8 cellular contexts compared by ENCODE assay signal in the genomic region with DNA sequence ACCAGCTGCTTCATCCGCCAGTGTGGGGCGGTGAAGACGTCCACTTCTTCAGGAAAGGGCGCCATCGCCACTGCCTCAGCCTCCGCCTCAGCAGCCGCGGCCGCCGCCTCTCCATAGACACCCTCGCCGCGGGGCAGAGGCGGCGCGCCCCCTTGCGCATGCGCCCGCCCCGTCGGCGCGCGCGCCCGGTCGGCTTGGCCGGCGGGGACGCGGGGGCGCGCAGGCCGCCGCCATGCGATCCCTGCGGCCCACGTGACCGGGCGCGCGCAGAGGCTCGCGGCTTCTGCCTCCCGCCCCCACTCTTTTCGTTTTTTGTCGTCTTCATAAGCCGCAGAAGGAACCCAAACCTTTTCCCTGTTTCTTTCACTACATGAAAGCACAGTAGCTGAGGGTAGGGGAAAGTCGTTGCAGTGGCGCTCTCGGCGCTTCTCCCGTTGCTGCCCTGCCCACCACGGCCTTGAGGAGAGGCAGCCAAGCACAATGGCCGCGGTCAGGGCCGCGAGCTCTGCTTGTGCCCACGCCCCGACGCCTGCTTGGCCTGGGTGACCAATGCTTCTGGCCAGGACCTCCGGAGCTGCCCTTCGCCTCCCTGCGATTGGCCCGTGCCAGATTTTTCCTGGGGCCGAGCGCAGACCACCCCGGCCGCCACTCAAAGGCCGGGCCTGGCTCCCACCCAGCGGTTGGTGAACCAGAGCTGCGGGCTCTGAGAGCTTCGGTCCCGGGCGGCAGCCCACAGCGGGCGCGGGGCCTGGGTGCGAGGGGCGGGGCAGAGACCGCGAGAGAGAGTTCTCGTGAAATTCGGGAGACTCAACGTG. TPM values are rescaled to one million over a fixed set of nuclear protein-coding genes. Genes with fewer than 3 reads are reported as not detected.
A peak's percentile ranks its signal among the peaks of the same experiment; 100 is the strongest.
DNase-seq lines count a peak whose midpoint lies in the region; ATAC-seq and TF ChIP-seq lines count a peak whose summit lies in the region.

A gene with protein sequence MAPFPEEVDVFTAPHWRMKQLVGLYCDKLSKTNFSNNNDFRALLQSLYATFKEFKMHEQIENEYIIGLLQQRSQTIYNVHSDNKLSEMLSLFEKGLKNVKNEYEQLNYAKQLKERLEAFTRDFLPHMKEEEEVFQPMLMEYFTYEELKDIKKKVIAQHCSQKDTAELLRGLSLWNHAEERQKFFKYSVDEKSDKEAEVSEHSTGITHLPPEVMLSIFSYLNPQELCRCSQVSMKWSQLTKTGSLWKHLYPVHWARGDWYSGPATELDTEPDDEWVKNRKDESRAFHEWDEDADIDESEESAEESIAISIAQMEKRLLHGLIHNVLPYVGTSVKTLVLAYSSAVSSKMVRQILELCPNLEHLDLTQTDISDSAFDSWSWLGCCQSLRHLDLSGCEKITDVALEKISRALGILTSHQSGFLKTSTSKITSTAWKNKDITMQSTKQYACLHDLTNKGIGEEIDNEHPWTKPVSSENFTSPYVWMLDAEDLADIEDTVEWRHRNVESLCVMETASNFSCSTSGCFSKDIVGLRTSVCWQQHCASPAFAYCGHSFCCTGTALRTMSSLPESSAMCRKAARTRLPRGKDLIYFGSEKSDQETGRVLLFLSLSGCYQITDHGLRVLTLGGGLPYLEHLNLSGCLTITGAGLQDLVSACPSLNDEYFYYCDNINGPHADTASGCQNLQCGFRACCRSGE (minus strand): TSS at position 135 of the 815 bp plus-strand sequence. CDS start 70 bp downstream, at position 65.

- H4K20me1 ChIP-seq in DND-41 (ENCODE audit: insufficient read depth, low read length) (peaks cover 10% of the 10 kb centered on the region; the same call in 1 of the 2 replicates), neural cell (ENCODE audit: insufficient read depth) (no peaks in the 10 kb centered on the region)

- ATAC-seq in DND-41 (ENCODE audit: insufficient read depth, low read depth) (peak; percentile 65), GM21723 (IDR thresholded peaks at IDR 0.05; ENCODE audit: unreplicated experiment) (peak; percentile 67)

- no peaks in the 10 kb centered on the region for H3K9me2 ChIP-seq in neural cell (ENCODE audit: insufficient read depth, low read length)

- intact Hi-C loops in stomach (cut with DNase I; ENCODE audit: low total_unique reads) = no loop called here

- H3K36me3 ChIP-seq in DND-41 (ENCODE audit: insufficient read depth, low read length) (no peaks in the 10 kb centered on the region; the same call in 1 of the 2 replicates), neural cell (ENCODE audit: insufficient read depth, low read length) (no peaks in the 10 kb centered on the region), stomach (no peaks in the 10 kb centered on the region)

- peak within 1 kb of the TSS; percentile 60 to 90 for H3K4me3 ChIP-seq in DND-41 (ENCODE audit: low read depth in 1 of 2, low read length in 2 of 2)
- H3K4me3 ChIP-seq in fibroblast of the aortic adventitia (ENCODE audit: low read depth, low read length) = peak within 1 kb of the TSS; percentile 84
- peak within 1 kb of the TSS; percentile 82 for H3K4me3 ChIP-seq in neural cell (ENCODE audit: low read length)
- peak within 1 kb of the TSS; percentile 65 to 84 (median 76) for H3K4me3 ChIP-seq in stomach

- H3K9ac ChIP-seq in DND-41 (ENCODE audit: low read depth, low read length) (peak within 1 kb of the TSS; percentile 94), neural cell (ENCODE audit: low read length) (peak within 1 kb of the TSS; percentile 92)

- H3K27me3 ChIP-seq in DND-41 (ENCODE audit: insufficient read depth, low read length, poor library complexity) = no peaks in the 10 kb centered on the region
- no peaks in the 10 kb centered on the region for H3K27me3 ChIP-seq in neural cell (ENCODE audit: insufficient read depth, low read depth, low read length)
- no peaks in the 10 kb centered on the region for H3K27me3 ChIP-seq in stomach

- TF ChIP-seq CTCF in DND-41 (IDR thresholded peaks at IDR 0.05; ENCODE audit: borderline replicate concordance, extremely low read depth, low read length, poor library complexity, severe bottlenecking) (no peak), fibroblast of the aortic adventitia (IDR thresholded peaks at IDR 0.05; ENCODE audit: insufficient read depth, low read length) (no peak), neural cell (IDR thresholded peaks at IDR 0.05; ENCODE audit: poor library complexity, severe bottlenecking) (peak; percentile 34), stomach (IDR thresholded peaks at IDR 0.05) (no peak)

- H3K4me2 ChIP-seq in DND-41 (ENCODE audit: insufficient read depth, low read length) (peak within 1 kb of the TSS; percentile 65), neural cell (ENCODE audit: low read length) (peak within 1 kb of the TSS; percentile 99)

- peak; percentile 40 for TF ChIP-seq RAD21 in neural cell (conservative IDR thresholded peaks at IDR 0.05)

- DNase-seq in DND-41 (peak; percentile 84), KBM-7 (peak; percentile 80), RPMI7951 (ENCODE audit: low read depth) (peak; percentile 82), fibroblast of the aortic adventitia (ENCODE audit: low read depth) (peak; percentile 81), stomach (peak; percentile 84)
- peak; percentile 73 for DNase-seq in activated T-helper 9 cell treated with anti-CD3 and anti-CD28 coated beads, Interleukin-2, amount 50 U/mL, for 16 hours (ENCODE audit: low read depth)

- peaks cover 55% of the 10 kb centered on the region for H3K79me2 ChIP-seq in DND-41 (ENCODE audit: insufficient read depth, low read length)
- H3K79me2 ChIP-seq in neural cell (replicated peaks; ENCODE audit: insufficient read depth, low read length) = peaks cover 38% of the 10 kb centered on the region

- H3K9me3 ChIP-seq in DND-41 (ENCODE audit: insufficient read depth, low read length, severe bottlenecking) (no peaks in the 10 kb centered on the region), neural cell (ENCODE audit: low read length) (no peaks in the 10 kb centered on the region), stomach (no peaks in the 10 kb centered on the region)

- TF ChIP-seq EP300 in neural cell (conservative IDR thresholded peaks at IDR 0.05; ENCODE audit: poor library complexity, severe bottlenecking) (peak; percentile 18), stomach (IDR thresholded peaks at IDR 0.05) (no peak)

- H3K27ac ChIP-seq in DND-41 (ENCODE audit: low read length) = peak within 1 kb of the TSS; percentile 98
- H3K27ac ChIP-seq in neural cell (ENCODE audit: low read length) = peak within 1 kb of the TSS; percentile 98
- peak within 1 kb of the TSS; percentile 94 to 100 (median 98) for H3K27ac ChIP-seq in stomach

- H2AFZ ChIP-seq in DND-41 (ENCODE audit: low read depth, low read length) = peak within 1 kb of the TSS; percentile 98
- H2AFZ ChIP-seq in neural cell (ENCODE audit: low read depth, low read length) = peak within 1 kb of the TSS; percentile 97

- H3K4me1 ChIP-seq in DND-41 (ENCODE audit: insufficient read depth, low read length) (peaks cover 48% of the 10 kb centered on the region), stomach (peaks cover 33 to 61% (median 37%) of the 10 kb centered on the region in 4 donors)

- H3F3A ChIP-seq in neural cell (ENCODE audit: insufficient read depth, low read length, poor library complexity, severe bottlenecking) = peaks cover 15% of the 10 kb centered on the region

- in situ Hi-C loops in KBM-7 (cut with MboI; ENCODE audit: low pct_unique_long_range_greater_than_20kb, low sequenced_read_pairs) = no loop called here

- 2 to 9% (median 4%) methylated on average over 61 to 85 of the region's 85 CpGs for WGBS in stomach, 5 donors

- peak in 1 of 4 donors; percentile 47 for TF ChIP-seq POLR2A in stomach (IDR thresholded peaks at IDR 0.05)

TF ChIP-seq in neural cell, 6 proteins besides CTCF, POLR2A, EP300 and RAD21:
- no peak for TF ChIP-seq SMC3 (conservative IDR thresholded peaks at IDR 0.05; ENCODE audit: poor library complexity)
- peak; percentile 33 for TF ChIP-seq MXI1 (conservative IDR thresholded peaks at IDR 0.05; ENCODE audit: poor library complexity, severe bottlenecking)
- TF ChIP-seq, protein P1, sequence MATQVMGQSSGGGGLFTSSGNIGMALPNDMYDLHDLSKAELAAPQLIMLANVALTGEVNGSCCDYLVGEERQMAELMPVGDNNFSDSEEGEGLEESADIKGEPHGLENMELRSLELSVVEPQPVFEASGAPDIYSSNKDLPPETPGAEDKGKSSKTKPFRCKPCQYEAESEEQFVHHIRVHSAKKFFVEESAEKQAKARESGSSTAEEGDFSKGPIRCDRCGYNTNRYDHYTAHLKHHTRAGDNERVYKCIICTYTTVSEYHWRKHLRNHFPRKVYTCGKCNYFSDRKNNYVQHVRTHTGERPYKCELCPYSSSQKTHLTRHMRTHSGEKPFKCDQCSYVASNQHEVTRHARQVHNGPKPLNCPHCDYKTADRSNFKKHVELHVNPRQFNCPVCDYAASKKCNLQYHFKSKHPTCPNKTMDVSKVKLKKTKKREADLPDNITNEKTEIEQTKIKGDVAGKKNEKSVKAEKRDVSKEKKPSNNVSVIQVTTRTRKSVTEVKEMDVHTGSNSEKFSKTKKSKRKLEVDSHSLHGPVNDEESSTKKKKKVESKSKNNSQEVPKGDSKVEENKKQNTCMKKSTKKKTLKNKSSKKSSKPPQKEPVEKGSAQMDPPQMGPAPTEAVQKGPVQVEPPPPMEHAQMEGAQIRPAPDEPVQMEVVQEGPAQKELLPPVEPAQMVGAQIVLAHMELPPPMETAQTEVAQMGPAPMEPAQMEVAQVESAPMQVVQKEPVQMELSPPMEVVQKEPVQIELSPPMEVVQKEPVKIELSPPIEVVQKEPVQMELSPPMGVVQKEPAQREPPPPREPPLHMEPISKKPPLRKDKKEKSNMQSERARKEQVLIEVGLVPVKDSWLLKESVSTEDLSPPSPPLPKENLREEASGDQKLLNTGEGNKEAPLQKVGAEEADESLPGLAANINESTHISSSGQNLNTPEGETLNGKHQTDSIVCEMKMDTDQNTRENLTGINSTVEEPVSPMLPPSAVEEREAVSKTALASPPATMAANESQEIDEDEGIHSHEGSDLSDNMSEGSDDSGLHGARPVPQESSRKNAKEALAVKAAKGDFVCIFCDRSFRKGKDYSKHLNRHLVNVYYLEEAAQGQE (IDR thresholded peaks at IDR 0.05; ENCODE audit: borderline replicate concordance) = peak; percentile 61
- TF ChIP-seq TAF1 (IDR thresholded peaks at IDR 0.05; ENCODE audit: low read depth) = peak; percentile 65
- TF ChIP-seq POLR2AphosphoS5 (IDR thresholded peaks at IDR 0.05) = peak; percentile 98
- no peak for TF ChIP-seq EZH2 (IDR thresholded peaks at IDR 0.05; ENCODE audit: borderline replicate concordance, insufficient read depth, low read length, poor library complexity, severe bottlenecking)

RNA-seq across cellular contexts. Expression of the gene that starts here (rescaled TPM):
- total RNA-seq in RPMI7951 (2014; rRNA removed; shearing (Covaris generic)) = 88.7 and 89.0 TPM in 2 replicates
- total RNA-seq in fibroblast of the aortic adventitia (ENCODE audit: low replicate concordance) (107 and 129 TPM in 2 replicates), stomach (100 to 1,000 TPM in 3 of 5 donors, 10 to 100 TPM in 2; 15.6 to 196 (median 108) TPM)
- polyA plus RNA-seq in neural cell (67.3 and 70.6 TPM in 2 replicates), stomach (10 to 100 TPM; 36.4 to 75.5 (median 44.3) TPM)
- polyA minus RNA-seq in neural cell = 192 and 206 TPM in 2 replicates

Comparison
In these comparisons a context has a peak if more than half of its experiments do, and no peak if none do; other contexts are left out.
1. Peak in every context shown above with its lines: DNase-seq, ATAC-seq, H3K4me3 ChIP-seq and H3K27ac ChIP-seq.